In genomic region chr2:150608341-150608740, GRCh38 we compare ENCODE assay signal across 28 cellular contexts.
"Had no signal": no experiment of that assay in that cellular context is flagged by ENCODE, and none has a peak within 500 bp of the region (broad histone marks: within the 10 kb centered on the region; RNA-seq: fewer than 3 reads in every experiment).

No MANE protein-coding gene starts in this region.

- H3K27ac Mint-ChIP-seq: activated B cell treated with CpG ODN at 0.5 μM for 24 hours; activated CD8-positive, alpha-beta T cell treated with anti-CD3 and anti-CD28 coated beads for 36 hours; activated T-helper 17 cell treated with anti-CD3 and anti-CD28 coated beads, Interleukin-2, amount 50 U/mL, for 72 hours; natural killer cell; stimulated activated naive B cell treated with anti-CD40 and anti-IgM and Interleukin-4, amounts not matched to agents 10 μg/mL and 1 μg/mL and 100 μg/mL, for 72 hours had no signal

- H3K36me3 ChIP-seq: brain microvascular endothelial cell, esophagus squamous epithelium, gastrocnemius medialis, stomach, suprapubic skin, tibial artery, upper lobe of right lung had no signal

- H3K4me3 ChIP-seq: esophagus squamous epithelium, gastrocnemius medialis, stomach, suprapubic skin, tibial artery, upper lobe of right lung had no signal

- H3K4me1 ChIP-seq: gastrocnemius medialis had no signal

- H3K27me3 ChIP-seq: brain microvascular endothelial cell, esophagus squamous epithelium, gastrocnemius medialis, stomach, suprapubic skin, tibial artery, upper lobe of right lung had no signal

- H3K27ac ChIP-seq: brain microvascular endothelial cell, gastrocnemius medialis, stomach, suprapubic skin, tibial artery, upper lobe of right lung had no signal

- H3K9me3 Mint-ChIP-seq: activated B cell treated with CpG ODN at 0.5 μM for 24 hours; activated CD8-positive, alpha-beta T cell treated with anti-CD3 and anti-CD28 coated beads for 36 hours; activated T-cell treated with anti-CD3 and anti-CD28 coated beads, Interleukin-2, amount 50 U/mL, for 4 hours; activated T-helper 17 cell treated with anti-CD3 and anti-CD28 coated beads, Interleukin-2, amount 50 U/mL, for 72 hours; stimulated activated naive B cell treated with anti-CD40 and anti-IgM and Interleukin-4, amounts not matched to agents 10 μg/mL and 1 μg/mL and 100 μg/mL, for 72 hours had no signal

- ATAC-seq: activated CD8-positive, alpha-beta T cell treated with anti-CD3 and anti-CD28 coated beads for 36 hours; activated T-cell treated with anti-CD3 and anti-CD28 coated beads, Interleukin-2, amount 50 U/mL, for 4 hours; activated T-helper 17 cell treated with anti-CD3 and anti-CD28 coated beads, Interleukin-2, amount 50 U/mL, for 72 hours; gastrocnemius medialis; left cardiac atrium; natural killer cell; right cardiac atrium; stimulated activated naive B cell treated with anti-CD40 and anti-IgM and Interleukin-4, amounts not matched to agents 10 μg/mL and 1 μg/mL and 100 μg/mL, for 72 hours; upper lobe of right lung had no signal

- H3K27me3 Mint-ChIP-seq: activated B cell treated with CpG ODN at 0.5 μM for 24 hours; activated CD8-positive, alpha-beta T cell treated with anti-CD3 and anti-CD28 coated beads for 36 hours; activated T-helper 17 cell treated with anti-CD3 and anti-CD28 coated beads, Interleukin-2, amount 50 U/mL, for 72 hours; stimulated activated naive B cell treated with anti-CD40 and anti-IgM and Interleukin-4, amounts not matched to agents 10 μg/mL and 1 μg/mL and 100 μg/mL, for 72 hours had no signal

- H3K4me3 Mint-ChIP-seq: activated B cell treated with CpG ODN at 0.5 μM for 24 hours; activated CD8-positive, alpha-beta T cell treated with anti-CD3 and anti-CD28 coated beads for 36 hours; activated T-cell treated with anti-CD3 and anti-CD28 coated beads, Interleukin-2, amount 50 U/mL, for 4 hours; activated T-helper 17 cell treated with anti-CD3 and anti-CD28 coated beads, Interleukin-2, amount 50 U/mL, for 72 hours; natural killer cell; stimulated activated naive B cell treated with anti-CD40 and anti-IgM and Interleukin-4, amounts not matched to agents 10 μg/mL and 1 μg/mL and 100 μg/mL, for 72 hours had no signal

- H3K4me1 Mint-ChIP-seq: activated B cell treated with CpG ODN at 0.5 μM for 24 hours; activated T-helper 17 cell treated with anti-CD3 and anti-CD28 coated beads, Interleukin-2, amount 50 U/mL, for 72 hours; natural killer cell; stimulated activated naive B cell treated with anti-CD40 and anti-IgM and Interleukin-4, amounts not matched to agents 10 μg/mL and 1 μg/mL and 100 μg/mL, for 72 hours had no signal

- DNase-seq: activated B cell treated with CpG ODN at 0.5 μM for 24 hours; activated CD4-positive, alpha-beta T cell treated with anti-CD3 and anti-CD28 coated beads, Interleukin-2, amount 50 U/mL, for 1 hour; activated CD8-positive, alpha-beta T cell treated with anti-CD3 and anti-CD28 coated beads for 36 hours; activated gamma-delta T cell treated with Interleukin-2 at 50 U/mL for 16 hours; activated naive CD4-positive, alpha-beta T cell treated with anti-CD3 and anti-CD28 coated beads, Interleukin-2, amount 50 U/mL, for 16 hours; activated T-cell treated with anti-CD3 and anti-CD28 coated beads, Interleukin-2, amount 50 U/mL, for 4 hours; amniotic stem cell; brain microvascular endothelial cell; caudate nucleus; cortex of kidney; esophagus squamous epithelium; gastrocnemius medialis; glutamatergic neuron; left cardiac atrium; mammary epithelial cell; midbrain; natural killer cell; posterior cingulate gyrus; right cardiac atrium; stimulated activated CD4-positive, alpha-beta T cell treated with anti-CD3 and anti-CD28 coated beads, Interleukin-15, amount 100 ng/mL, for 24 hours; stimulated activated CD4-positive, alpha-beta T cell treated with anti-CD3 and anti-CD28 coated beads, Interleukin-2, amount 100 ng/mL, for 24 hours; stimulated activated naive B cell treated with anti-CD40 and anti-IgM and Interleukin-4, amounts not matched to agents 10 μg/mL and 1 μg/mL and 100 μg/mL, for 72 hours; stomach; T-helper 2 cell; tibial artery; upper lobe of right lung had no signal

- H3K9me3 ChIP-seq: esophagus squamous epithelium, gastrocnemius medialis, stomach, suprapubic skin, tibial artery, upper lobe of right lung had no signal

- H3K36me3 Mint-ChIP-seq: natural killer cell; stimulated activated naive B cell treated with anti-CD40 and anti-IgM and Interleukin-4, amounts not matched to agents 10 μg/mL and 1 μg/mL and 100 μg/mL, for 72 hours had no signal
